In the genomic region with DNA sequence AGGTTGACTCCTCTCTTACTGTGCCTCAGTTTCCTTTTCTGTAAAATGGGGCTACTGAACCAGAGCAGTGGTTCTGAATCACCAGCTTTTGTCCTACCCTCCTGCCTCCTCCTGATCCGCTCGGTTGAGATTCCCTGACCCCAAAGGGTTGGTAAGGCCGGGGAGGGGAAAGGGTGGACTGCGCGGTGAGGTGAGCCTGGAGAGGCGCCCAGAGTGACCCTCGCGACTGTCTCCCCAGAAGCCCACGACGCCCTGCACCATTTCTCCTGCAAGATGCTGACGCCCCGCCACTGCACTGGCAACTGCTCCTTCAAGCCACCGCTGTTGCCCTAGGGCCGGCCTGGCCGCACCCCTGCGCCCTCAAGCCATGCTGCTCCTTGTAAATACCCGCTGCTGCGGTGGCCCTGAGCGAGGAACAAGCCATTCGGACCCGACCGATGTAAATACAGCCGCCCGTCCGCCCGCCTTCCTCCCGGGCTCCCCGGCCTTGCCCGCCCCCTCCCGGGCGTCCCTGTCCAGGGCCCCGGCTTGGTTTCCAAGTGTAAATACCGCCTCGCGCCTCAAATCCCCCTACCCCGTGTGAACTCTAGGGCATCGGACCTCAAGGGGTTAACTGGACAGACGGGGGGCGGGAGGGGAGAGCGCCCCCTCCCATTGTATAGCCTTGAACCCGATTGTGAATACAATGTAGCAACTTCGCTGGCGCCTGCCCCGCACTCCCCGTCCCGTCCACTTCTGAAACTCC, we compare ENCODE assay signal across 8 cellular contexts. TPM values are rescaled to one million over a fixed set of nuclear protein-coding genes. Genes with fewer than 3 reads are reported as not detected.
DNase-seq lines count a peak whose midpoint lies in the region; ATAC-seq, FAIRE-seq and TF ChIP-seq lines count a peak whose summit lies in the region.

No MANE protein-coding gene starts in this region.

- H3K27ac ChIP-seq in A673 (ENCODE audit: low read depth, low read length, poor library complexity, severe bottlenecking), result no peak overlapping the region
- no peak overlapping the region for H3K27ac ChIP-seq in SU-DHL-6 (ENCODE audit: low read depth, low read length)

- in situ Hi-C loops in GM13976 (cut with MboI; ENCODE audit: low sequenced_read_pairs, unreplicated experiment), result loop anchor here (10.0 to 25.0 kb wide), 2 partner anchors 379 to 896 kb away; no protein-coding TSS in a partner anchor

- H3K27me3 Mint-ChIP-seq in endothelial cell (ENCODE audit: unreplicated experiment), result peaks cover 18% of the 10 kb centered on the region
- H3K27me3 Mint-ChIP-seq in natural killer cell treated with Interleukin-12 subunit alpha and Interleukin-12 subunit beta and Interleukin-15 and Interleukin-18, amount 100 ng/mL, for 72 hours, result peaks cover 40 to 51% of the 10 kb centered on the region in 2 donors

- H3K27me3 ChIP-seq in A673 (replicated peaks; ENCODE audit: insufficient read depth, low read depth, low read length, poor library complexity), result peaks cover 74% of the 10 kb centered on the region
- H3K27me3 ChIP-seq in SU-DHL-6 (ENCODE audit: low read length), result no peaks in the 10 kb centered on the region

- H3K9ac ChIP-seq in SU-DHL-6 (ENCODE audit: low read length), result no peak overlapping the region

- H2AFZ ChIP-seq in SU-DHL-6 (ENCODE audit: low read depth, low read length, severe bottlenecking), result no peak overlapping the region

- H3K4me2 ChIP-seq in SU-DHL-6 (ENCODE audit: low read depth, low read length, poor library complexity, severe bottlenecking), result peak overlapping the region; percentile 42

- POLR2A ChIA-PET in A673 (lab: Charles Lee; ENCODE audit: low non-redundant PET), result no interaction called here

- no TSS peak for BruUV-seq in A673 (replicated peaks; lab: Mats Ljungman, UMichigan)

- peak overlapping the region; percentile 45 for H3K4me3 ChIP-seq in A673 (ENCODE audit: low read depth, low read length, poor library complexity, severe bottlenecking)
- no peak overlapping the region for H3K4me3 ChIP-seq in SU-DHL-6 (ENCODE audit: insufficient read depth, low read length, poor library complexity, severe bottlenecking)

- H3K4me1 ChIP-seq in A673 (ENCODE audit: insufficient read depth, low read length, poor library complexity, severe bottlenecking), result peaks cover 20% of the 10 kb centered on the region

- no peaks in the 10 kb centered on the region for H4K20me1 ChIP-seq in SU-DHL-6 (ENCODE audit: low read depth, low read length)

- no peak overlapping the region for H3K27ac Mint-ChIP-seq in endothelial cell (ENCODE audit: unreplicated experiment)
- H3K27ac Mint-ChIP-seq in natural killer cell treated with Interleukin-12 subunit alpha and Interleukin-12 subunit beta and Interleukin-15 and Interleukin-18, amount 100 ng/mL, for 72 hours, result peak overlapping the region in 1 of 2 donors; percentile 30

- DNase-seq in A673 (ENCODE audit: low spot score), result peak; percentile 71
- DNase-seq in GM13976 (ENCODE audit: low spot score), result peak; percentile 79
- peak; percentile 82 for DNase-seq in endothelial cell (ENCODE audit: low spot score)
- peak; percentile 61 for DNase-seq in natural killer cell treated with Interleukin-12 subunit alpha and Interleukin-12 subunit beta and Interleukin-15 and Interleukin-18, amount 100 ng/mL, for 72 hours (ENCODE audit: low spot score)
- DNase-seq in H54 (ENCODE audit: insufficient read length, low spot score), result no peak

- no peaks in the 10 kb centered on the region for H3K79me2 ChIP-seq in SU-DHL-6 (ENCODE audit: insufficient read depth, low read length)

- no peak for FAIRE-seq in H54 (lab: Jason Lieb, UNC)

- peak; percentile 73 for TF ChIP-seq CTCF in A673 (conservative IDR thresholded peaks at IDR 0.05; ENCODE audit: low read depth, low read length)
- peak; percentile 48 for TF ChIP-seq CTCF in GM13976 (IDR thresholded peaks at IDR 0.05; ENCODE audit: borderline replicate concordance, control extremely low read depth, extremely low read depth, insufficient read depth, missing control alignments)
- TF ChIP-seq CTCF in SU-DHL-6 (IDR thresholded peaks at IDR 0.05; ENCODE audit: insufficient read depth, low read length, poor library complexity, severe bottlenecking), result peak; percentile 52
- TF ChIP-seq CTCF in endothelial cell (IDR thresholded peaks at IDR 0.05; ENCODE audit: unreplicated experiment), result peak; percentile 67

- no peaks in the 10 kb centered on the region for H3K9me2 ChIP-seq in SU-DHL-6 (replicated peaks; ENCODE audit: insufficient read depth, low read length)

- no peaks in the 10 kb centered on the region for H3K9me3 Mint-ChIP-seq in endothelial cell (ENCODE audit: unreplicated experiment)
- no peaks in the 10 kb centered on the region for H3K9me3 Mint-ChIP-seq in natural killer cell treated with Interleukin-12 subunit alpha and Interleukin-12 subunit beta and Interleukin-15 and Interleukin-18, amount 100 ng/mL, for 72 hours

- H3K4me1 Mint-ChIP-seq in endothelial cell (ENCODE audit: unreplicated experiment), result peaks cover 38% of the 10 kb centered on the region
- H3K4me1 Mint-ChIP-seq in natural killer cell treated with Interleukin-12 subunit alpha and Interleukin-12 subunit beta and Interleukin-15 and Interleukin-18, amount 100 ng/mL, for 72 hours (ENCODE audit: low read depth in 2 of 2), result peaks cover 21 to 34% of the 10 kb centered on the region in 2 donors

- CTCF ChIA-PET in A673 (lab: Charles Lee), result no interaction called here

- ATAC-seq in natural killer cell treated with Interleukin-12 subunit alpha and Interleukin-12 subunit beta and Interleukin-15 and Interleukin-18, amount 100 ng/mL, for 72 hours, result peak; percentile 54 to 67
- ATAC-seq in HG03354 (IDR thresholded peaks at IDR 0.05; ENCODE audit: poor library complexity, severe bottlenecking, unreplicated experiment) (no peak), HG03442 (IDR thresholded peaks at IDR 0.05; ENCODE audit: unreplicated experiment) (no peak)

- TF ChIP-seq POLR2A in H54 (IDR thresholded peaks at IDR 0.05; ENCODE audit: low read depth, low read length), result no peak

- H3K36me3 ChIP-seq in A673 (ENCODE audit: insufficient read depth, low read length, poor library complexity, severe bottlenecking) (no peaks in the 10 kb centered on the region), SU-DHL-6 (ENCODE audit: low read length) (no peaks in the 10 kb centered on the region)

- H3K36me3 Mint-ChIP-seq in endothelial cell (ENCODE audit: low read depth, unreplicated experiment), result no peaks in the 10 kb centered on the region
- no peaks in the 10 kb centered on the region for H3K36me3 Mint-ChIP-seq in natural killer cell treated with Interleukin-12 subunit alpha and Interleukin-12 subunit beta and Interleukin-15 and Interleukin-18, amount 100 ng/mL, for 72 hours

- H3K9me3 ChIP-seq in A673 (ENCODE audit: low read depth, low read length, poor library complexity, severe bottlenecking), result no peaks in the 10 kb centered on the region
- H3K9me3 ChIP-seq in SU-DHL-6 (ENCODE audit: insufficient read depth, low read length), result no peaks in the 10 kb centered on the region

- H3K4me3 Mint-ChIP-seq in endothelial cell (ENCODE audit: unreplicated experiment), result peak overlapping the region; percentile 61
- H3K4me3 Mint-ChIP-seq in natural killer cell treated with Interleukin-12 subunit alpha and Interleukin-12 subunit beta and Interleukin-15 and Interleukin-18, amount 100 ng/mL, for 72 hours, result peak overlapping the region; percentile 80

- no peaks in the 10 kb centered on the region for H3F3A ChIP-seq in SU-DHL-6 (ENCODE audit: insufficient read depth)

- intact Hi-C loops in A673 (cut with micrococcal nuclease; ENCODE audit: unreplicated experiment), result loop anchor here (5.0 to 10.0 kb wide), 2 partner anchors 331 to 459 kb away; no protein-coding TSS in a partner anchor

RNA-seq across cellular contexts. Expression of gene RNU6-1, which starts 6.2 kb away (rescaled TPM):
- total RNA-seq in A673 (2021) (not detected in 2 replicates), endothelial cell (ENCODE audit: unreplicated experiment) (not detected)
- not detected for total RNA-seq in natural killer cell treated with Interleukin-12 subunit alpha and Interleukin-12 subunit beta and Interleukin-15 and Interleukin-18, amount 100 ng/mL, for 72 hours

RNA-seq across cellular contexts. Expression of gene SKOR1, which starts 8.4 kb away (rescaled TPM):
- total RNA-seq in A673 (2021) (0.21 and 0.37 TPM in 2 replicates), endothelial cell (ENCODE audit: unreplicated experiment) (0.21 TPM)
- under 1 TPM; 0.42 to 0.48 TPM for total RNA-seq in natural killer cell treated with Interleukin-12 subunit alpha and Interleukin-12 subunit beta and Interleukin-15 and Interleukin-18, amount 100 ng/mL, for 72 hours

Comparison
In these comparisons a context has a peak if more than half of its experiments do, and no peak if none do; other contexts are left out.
1. ATAC-seq: peak in natural killer cell treated with Interleukin-12 subunit alpha and Interleukin-12 subunit beta and Interleukin-15 and Interleukin-18, amount 100 ng/mL, for 72 hours (2 of 2); none in HG03354 (single experiment) and HG03442 (single experiment).
2. Peak in every context shown above with its lines, with median percentiles within 50 percentile points of each other: CTCF ChIP-seq.